Comparison of ENCODE assay signal across 18 cellular contexts in the genomic region with DNA sequence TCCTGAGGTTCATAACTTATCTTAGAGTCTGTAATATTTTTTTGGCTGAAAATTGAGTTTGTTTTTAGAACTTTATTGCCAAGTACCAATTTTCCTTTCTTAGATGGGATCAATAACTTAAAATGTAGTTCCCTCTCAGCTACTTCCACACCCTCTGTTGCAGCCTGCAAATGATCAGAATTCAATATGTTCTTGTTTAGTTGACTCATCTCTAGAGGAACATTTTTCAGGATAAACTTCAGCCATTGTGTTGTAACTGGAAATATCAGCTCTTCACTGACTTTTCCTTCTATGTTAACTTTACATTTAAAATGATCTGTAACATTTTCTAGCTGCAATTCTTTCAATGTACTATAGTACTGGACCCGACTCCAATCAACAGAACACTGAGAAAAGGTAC.
A peak's percentile ranks its signal among the peaks of the same experiment; 100 is the strongest.
DNase-seq lines count a peak whose midpoint lies in the region; ATAC-seq and TF ChIP-seq lines count a peak whose summit lies in the region.
"Had no signal": no experiment of that assay in that cellular context is flagged by ENCODE, and none has a peak within 500 bp of the region (broad histone marks: within the 10 kb centered on the region; RNA-seq: fewer than 3 reads in every experiment).

No MANE protein-coding gene starts in this region.

- peak; percentile 39 for DNase-seq in AG10803 (ENCODE audit: low read depth)
- peak; percentile 28 for DNase-seq in GM03348 (ENCODE audit: low spot score)
- peak; percentile 65 for DNase-seq in adipocyte (ENCODE audit: low read depth)
- peak; percentile 77 for DNase-seq in fibroblast of peridontal ligament (ENCODE audit: extremely low read depth)
- no peak for DNase-seq in NCI-H2171 (lab: John Stamatoyannopoulos, UW)
- DNase-seq in BE2C: no peak
- DNase-seq in CD8-positive, alpha-beta T cell: no peak
- DNase-seq: CD8-positive, alpha-beta memory T cell; COR-L47; DMS 273 treated with DMSO at 0.1 percent for 48 hours; DMS53; DND-41; HFFc6 had no signal

- H3K9me3 Mint-ChIP-seq in CD8-positive, alpha-beta T cell: no peaks in the 10 kb centered on the region
- H3K9me3 Mint-ChIP-seq: CD8-positive, alpha-beta memory T cell; GM23338; HFFc6 had no signal

- H3K27me3 Mint-ChIP-seq in CD8-positive, alpha-beta T cell (ENCODE audit: low read depth): no peaks in the 10 kb centered on the region

- no peak for ATAC-seq in CD8-positive, alpha-beta T cell
- ATAC-seq: GM23338, HCT116, K562 had no signal

- H3K36me3 ChIP-seq in adipocyte (ENCODE audit: control insufficient read depth, insufficient read depth, low read length, severe bottlenecking): no peaks in the 10 kb centered on the region
- no peaks in the 10 kb centered on the region for H3K36me3 ChIP-seq in BE2C
- no peaks in the 10 kb centered on the region for H3K36me3 ChIP-seq in CD8-positive, alpha-beta T cell (ENCODE audit: insufficient read depth, low read length)
- H3K36me3 ChIP-seq: BLaER1 treated with 17β-estradiol and CSF1 and Interleukin-3, amounts not matched to agents 10 nM and 100 nM had no signal

- H3K9me3 ChIP-seq in adipocyte (ENCODE audit: control insufficient read depth, low read length) (no peaks in the 10 kb centered on the region), BE2C (no peaks in the 10 kb centered on the region)
- H3K9me3 ChIP-seq in CD8-positive, alpha-beta T cell (ENCODE audit: low read length): no peaks in the 10 kb centered on the region

- H3K27ac ChIP-seq in CD8-positive, alpha-beta T cell (ENCODE audit: low read depth, low read length): no peak overlapping the region
- H3K27ac ChIP-seq: BLaER1 treated with 17β-estradiol and CSF1 and Interleukin-3, amounts not matched to agents 10 nM and 100 nM; HL-60 had no signal

- CTCF ChIA-PET in CD8-positive, alpha-beta T cell (lab: Charles Lee): interaction anchor here (0.7 to 1.2 kb wide), 2 partner anchors 290 to 352 kb away, joined by 3 to 4 read pairs; partner anchors contain the start of genes GPX8 and SNX18

- no peak overlapping the region for H3K4me3 Mint-ChIP-seq in CD8-positive, alpha-beta T cell
- H3K4me3 Mint-ChIP-seq: CD8-positive, alpha-beta memory T cell; GM23338; HFFc6 had no signal

- H3K36me3 Mint-ChIP-seq in CD8-positive, alpha-beta T cell: no peaks in the 10 kb centered on the region
- H3K36me3 Mint-ChIP-seq: CD8-positive, alpha-beta memory T cell had no signal

- H3K4me1 ChIP-seq in adipocyte (ENCODE audit: control insufficient read depth, insufficient read depth, low read length) (peaks cover 17% of the 10 kb centered on the region), BE2C (no peaks in the 10 kb centered on the region)
- no peaks in the 10 kb centered on the region for H3K4me1 ChIP-seq in CD8-positive, alpha-beta T cell (ENCODE audit: insufficient read depth, low read length)

- intact Hi-C loops in CD8-positive, alpha-beta T cell (cut with DNase I, micrococcal nuclease): loop anchor here (5.0 kb wide), 1 partner anchor 627 kb away; no protein-coding TSS in a partner anchor

- no peak overlapping the region for H3K9ac ChIP-seq in adipocyte (ENCODE audit: low read length)
- H3K9ac ChIP-seq: BLaER1 treated with 17β-estradiol and CSF1 and Interleukin-3, amounts not matched to agents 10 nM and 100 nM had no signal

- H3K27me3 ChIP-seq in adipocyte (replicated peaks; ENCODE audit: control insufficient read depth, insufficient read depth, low read length): no peaks in the 10 kb centered on the region
- peaks cover 42% of the 10 kb centered on the region for H3K27me3 ChIP-seq in BE2C
- no peaks in the 10 kb centered on the region for H3K27me3 ChIP-seq in CD8-positive, alpha-beta T cell (ENCODE audit: insufficient read depth, low read length)
- H3K27me3 ChIP-seq: BLaER1 treated with 17β-estradiol and CSF1 and Interleukin-3, amounts not matched to agents 10 nM and 100 nM had no signal

- H3K27ac Mint-ChIP-seq in CD8-positive, alpha-beta T cell: no peak overlapping the region
- H3K27ac Mint-ChIP-seq: GM23338, HFFc6 had no signal

- POLR2A ChIA-PET in CD8-positive, alpha-beta T cell (lab: Charles Lee): interaction anchor here (1.2 kb wide), 1 partner anchor 15 kb away, joined by 4 read pairs; no protein-coding TSS in a partner anchor

- no peak overlapping the region for H3K4me3 ChIP-seq in AG10803 (ENCODE audit: low read length)
- H3K4me3 ChIP-seq in adipocyte (ENCODE audit: low read length): no peak overlapping the region
- no peak overlapping the region for H3K4me3 ChIP-seq in BE2C (ENCODE audit: low read depth, low read length)
- no peak overlapping the region for H3K4me3 ChIP-seq in CD8-positive, alpha-beta T cell (ENCODE audit: low read depth, low read length)
- H3K4me3 ChIP-seq: BLaER1 treated with 17β-estradiol and CSF1 and Interleukin-3, amounts not matched to agents 10 nM and 100 nM; GM23338; K562 had no signal

- peaks cover 4% of the 10 kb centered on the region for H3K4me1 Mint-ChIP-seq in CD8-positive, alpha-beta T cell (ENCODE audit: low read depth)

- no peak for TF ChIP-seq CTCF in AG10803 (conservative IDR thresholded peaks at IDR 0.05; ENCODE audit: low read length)
- TF ChIP-seq CTCF in BE2C (IDR thresholded peaks at IDR 0.05; ENCODE audit: low read depth, low read length): no peak
- TF ChIP-seq CTCF in CD8-positive, alpha-beta T cell (IDR thresholded peaks at IDR 0.05): no peak

Comparison
In these comparisons a context has a peak if more than half of its experiments do, and no peak if none do; other contexts are left out.
1. DNase-seq: peak in AG10803 (single experiment), GM03348 (single experiment), adipocyte (single experiment) and fibroblast of peridontal ligament (single experiment); none in NCI-H2171 (single experiment), BE2C (single experiment) and CD8-positive, alpha-beta T cell (0 of 7).